In genomic region chr11:112274007-112274783, GRCh38 we compare ENCODE assay signal across 18 cellular contexts. TPM values are rescaled to one million over a fixed set of nuclear protein-coding genes. Genes with fewer than 3 reads are reported as not detected.
DNase-seq lines count a peak whose midpoint lies in the region; ATAC-seq and TF ChIP-seq lines count a peak whose summit lies in the region.
"Had no signal": no experiment of that assay in that cellular context is flagged by ENCODE, and none has a peak within 500 bp of the region (broad histone marks: within the 10 kb centered on the region; RNA-seq: fewer than 3 reads in every experiment).

No MANE protein-coding gene starts in this region.

- peak; percentile 22 for DNase-seq in activated CD4-positive, alpha-beta T cell treated with anti-CD3 and anti-CD28 coated beads for 48 hours
- DNase-seq in activated CD4-positive, alpha-beta T cell treated with anti-CD3 and anti-CD28 coated beads, Interleukin-2, amount 50 U/mL, for 4 hours: no peak
- DNase-seq in GM06990 (ENCODE audit: extremely low read depth, insufficient read length): no peak
- no peak for DNase-seq in MM.1S
- DNase-seq in endodermal cell: peak; percentile 22
- DNase-seq in stimulated activated naive CD8-positive, alpha-beta T cell treated with anti-CD3 and anti-CD28 coated beads, Interleukin-15, amount 100 ng/mL, for 72 hours: no peak
- DNase-seq: 8988T; AML-193; Caco-2; CD8-positive, alpha-beta memory T cell; IMR-90 had no signal

- H3K27ac ChIP-seq in MM.1S (ENCODE audit: low read length): no peak overlapping the region
- H3K27ac ChIP-seq in endodermal cell (ENCODE audit: low read depth, low read length): no peak overlapping the region
- H3K27ac ChIP-seq: BLaER1, HL-60 had no signal

- H3K4me3 Mint-ChIP-seq in endodermal cell: no peak overlapping the region
- H3K4me3 Mint-ChIP-seq in stimulated activated naive CD8-positive, alpha-beta T cell treated with anti-CD3 and anti-CD28 coated beads, Interleukin-15, amount 100 ng/mL, for 72 hours: no peak overlapping the region
- H3K4me3 Mint-ChIP-seq: CD8-positive, alpha-beta memory T cell had no signal

- TF ChIP-seq CTCF in GM06990 (IDR thresholded peaks at IDR 0.05; ENCODE audit: insufficient read depth, low read length, poor library complexity, severe bottlenecking) (peak; percentile 13), MM.1S (IDR thresholded peaks at IDR 0.05; ENCODE audit: low read length) (peak; percentile 4; the same call in 1 of the 2 replicates), endodermal cell (conservative IDR thresholded peaks at IDR 0.05) (no peak)

- no peak overlapping the region for H2AFZ ChIP-seq in MM.1S (ENCODE audit: low read length)

- H3K9me3 Mint-ChIP-seq in endodermal cell: no peaks in the 10 kb centered on the region
- H3K9me3 Mint-ChIP-seq in stimulated activated naive CD8-positive, alpha-beta T cell treated with anti-CD3 and anti-CD28 coated beads, Interleukin-15, amount 100 ng/mL, for 72 hours: no peaks in the 10 kb centered on the region
- H3K9me3 Mint-ChIP-seq: CD8-positive, alpha-beta memory T cell had no signal

- H3K36me3 ChIP-seq in GM06990 (ENCODE audit: control insufficient read depth, insufficient read depth, low read length): no peaks in the 10 kb centered on the region
- no peaks in the 10 kb centered on the region for H3K36me3 ChIP-seq in MM.1S (replicated peaks; ENCODE audit: insufficient read depth, low read length)
- no peaks in the 10 kb centered on the region for H3K36me3 ChIP-seq in endodermal cell (ENCODE audit: control insufficient read depth, insufficient read depth, low read length)
- H3K36me3 ChIP-seq: BLaER1 had no signal

- H3K4me3 ChIP-seq in GM06990 (replicated peaks; ENCODE audit: low read depth, low read length) (no peak overlapping the region), MM.1S (ENCODE audit: low read length) (no peak overlapping the region), endodermal cell (ENCODE audit: low read length) (no peak overlapping the region)
- H3K4me3 ChIP-seq: BLaER1 had no signal

- no peaks in the 10 kb centered on the region for H3K4me1 ChIP-seq in MM.1S (ENCODE audit: low read length)
- H3K4me1 ChIP-seq in endodermal cell (ENCODE audit: control insufficient read depth, insufficient read depth, low read length): no peaks in the 10 kb centered on the region

- H3K79me2 ChIP-seq in MM.1S (ENCODE audit: low read length): no peaks in the 10 kb centered on the region

- H3K9ac ChIP-seq in MM.1S (ENCODE audit: low read length): no peak overlapping the region
- no peak overlapping the region for H3K9ac ChIP-seq in endodermal cell (ENCODE audit: extremely low read depth, low read length, poor library complexity, severe bottlenecking)
- H3K9ac ChIP-seq: BLaER1 had no signal

- whole genome bisulfite sequencing in endodermal cell (ENCODE audit: insufficient coverage in 1 of 2, insufficient read length in 1 of 2), 2 experiments: 94 to 100% methylated on average over 6 to 7 of the region's 7 CpGs

- peaks cover 6% of the 10 kb centered on the region for H3K4me1 Mint-ChIP-seq in endodermal cell
- H3K4me1 Mint-ChIP-seq in stimulated activated naive CD8-positive, alpha-beta T cell treated with anti-CD3 and anti-CD28 coated beads, Interleukin-15, amount 100 ng/mL, for 72 hours: no peaks in the 10 kb centered on the region
- H3K4me1 Mint-ChIP-seq: CD8-positive, alpha-beta memory T cell had no signal

- no peak overlapping the region for H3K4me2 ChIP-seq in MM.1S (ENCODE audit: low read depth, low read length)

- H4K20me1 ChIP-seq in MM.1S (ENCODE audit: insufficient read depth, low read length): no peaks in the 10 kb centered on the region
- H4K20me1 ChIP-seq: BLaER1 had no signal

- no peaks in the 10 kb centered on the region for H3K9me2 ChIP-seq in MM.1S (replicated peaks; ENCODE audit: insufficient read depth, low read length)

- H3F3A ChIP-seq in MM.1S (ENCODE audit: insufficient read depth, low read length): no peaks in the 10 kb centered on the region

- no peak overlapping the region for H3K27ac Mint-ChIP-seq in endodermal cell
- no peak overlapping the region for H3K27ac Mint-ChIP-seq in stimulated activated naive CD8-positive, alpha-beta T cell treated with anti-CD3 and anti-CD28 coated beads, Interleukin-15, amount 100 ng/mL, for 72 hours
- H3K27ac Mint-ChIP-seq: CD8-positive, alpha-beta memory T cell had no signal

- H3K27me3 ChIP-seq in GM06990 (replicated peaks; ENCODE audit: control insufficient read depth, insufficient read depth, low read length) (no peaks in the 10 kb centered on the region), MM.1S (replicated peaks; ENCODE audit: insufficient read depth, low read length) (no peaks in the 10 kb centered on the region), endodermal cell (ENCODE audit: control insufficient read depth, insufficient read depth, low read length, poor library complexity, severe bottlenecking) (no peaks in the 10 kb centered on the region)
- H3K27me3 ChIP-seq: BLaER1 had no signal

- peaks cover 2% of the 10 kb centered on the region for H3K27me3 Mint-ChIP-seq in endodermal cell (ENCODE audit: insufficient read depth)
- H3K27me3 Mint-ChIP-seq in stimulated activated naive CD8-positive, alpha-beta T cell treated with anti-CD3 and anti-CD28 coated beads, Interleukin-15, amount 100 ng/mL, for 72 hours: no peaks in the 10 kb centered on the region

- no peaks in the 10 kb centered on the region for H3K36me3 Mint-ChIP-seq in endodermal cell (ENCODE audit: low read depth)

- ATAC-seq in HG03457 (IDR thresholded peaks at IDR 0.05; ENCODE audit: unreplicated experiment) (no peak), GM21528 (IDR thresholded peaks at IDR 0.05; ENCODE audit: low FRiP score, unreplicated experiment) (no peak)
- ATAC-seq in stimulated activated naive CD8-positive, alpha-beta T cell treated with anti-CD3 and anti-CD28 coated beads, Interleukin-15, amount 100 ng/mL, for 72 hours: no peak
- ATAC-seq: HCT116 had no signal

- H3K9me3 ChIP-seq in MM.1S (replicated peaks; ENCODE audit: insufficient read depth, low read length): no peaks in the 10 kb centered on the region
- H3K9me3 ChIP-seq in endodermal cell (ENCODE audit: control insufficient read depth, low read length): no peaks in the 10 kb centered on the region
- H3K9me3 ChIP-seq: Caco-2 had no signal

RNA-seq across cellular contexts. Expression of gene PLET1, which starts 13.5 kb away (rescaled TPM):
- total RNA-seq in endodermal cell: not detected
- polyA plus RNA-seq in endodermal cell (2013, experiment 1 of 2): not detected
- not detected for polyA plus RNA-seq in endodermal cell (2013, experiment 2 of 2)
- total RNA-seq: Caco-2; CD8-positive, alpha-beta memory T cell; Daoy; H4; IMR-90 had no signal
- polyA plus RNA-seq: CD8-positive, alpha-beta memory T cell; IMR-90 had no signal

RNA-seq across cellular contexts. Expression of gene PTS, which starts 48.0 kb away (rescaled TPM):
- total RNA-seq in endodermal cell: 10 to 100 TPM; 45.3 to 53.2 TPM
- polyA plus RNA-seq in endodermal cell (2013, experiment 1 of 2): 38.1 TPM
- polyA plus RNA-seq in endodermal cell (2013, experiment 2 of 2): 39.5 TPM

Comparison
In these comparisons a context has a peak if more than half of its experiments do, and no peak if none do; other contexts are left out.
1. DNase-seq: peak in activated CD4-positive, alpha-beta T cell treated with anti-CD3 and anti-CD28 coated beads for 48 hours (single experiment) and endodermal cell (single experiment); none in activated CD4-positive, alpha-beta T cell treated with anti-CD3 and anti-CD28 coated beads, Interleukin-2, amount 50 U/mL, for 4 hours (0 of 2), GM06990 (single experiment), MM.1S (single experiment) and stimulated activated naive CD8-positive, alpha-beta T cell treated with anti-CD3 and anti-CD28 coated beads, Interleukin-15, amount 100 ng/mL, for 72 hours (0 of 2).